19 cellular contexts compared by ENCODE assay signal in the genomic region with DNA sequence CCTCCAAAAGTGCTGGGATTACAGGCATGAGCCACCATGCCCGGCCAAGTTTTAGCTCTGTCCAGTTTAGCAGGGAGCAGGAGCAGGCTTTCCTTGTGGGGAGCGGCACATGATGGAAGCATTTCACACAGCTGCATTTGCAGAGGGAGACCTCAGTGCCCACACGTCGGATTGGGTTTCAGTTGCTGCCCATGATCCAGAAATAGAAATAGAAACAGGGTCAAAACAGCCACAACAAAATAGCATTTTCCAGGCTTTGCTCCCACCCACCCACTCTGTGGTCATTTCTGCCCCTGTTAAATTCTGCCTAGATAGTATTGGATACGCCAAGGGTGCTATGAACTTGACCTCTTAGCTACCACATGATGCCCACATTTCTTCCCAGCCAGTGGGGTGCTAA.
"Had no signal": no experiment of that assay in that cellular context is flagged by ENCODE, and none has a peak within 500 bp of the region (broad histone marks: within the 10 kb centered on the region; RNA-seq: fewer than 3 reads in every experiment).

No MANE protein-coding gene starts in this region.

- DNase-seq: activated CD4-positive, CD25-positive, alpha-beta regulatory T cell; activated CD8-positive, alpha-beta memory T cell treated with anti-CD3 and anti-CD28 coated beads, Interleukin-2, amount 50 U/mL, for 4 hours; activated CD8-positive, alpha-beta T cell treated with anti-CD3 and anti-CD28 coated beads for 36 hours; activated gamma-delta T cell treated with Interleukin-2 at 50 U/mL for 16 hours; activated naive CD4-positive, alpha-beta T cell treated with anti-CD3 and anti-CD28 coated beads, Interleukin-2, amount 10 ng/mL, durations not matched to agents 7 days and 5 days; activated naive CD8-positive, alpha-beta T cell treated with anti-CD3 and anti-CD28 coated beads, Interleukin-2, amount 10 ng/mL, durations not matched to agents 7 days and 5 days; activated T-cell treated with anti-CD3 and anti-CD28 coated beads, Interleukin-2, amount 50 U/mL, for 72 hours; adrenal gland; anterior cingulate cortex; cerebellar nuclear complex; KG1; MG63; NCI-H187 treated with DMSO at 0.1 percent for 48 hours; NCI-H510A treated with DMSO at 0.1 percent for 48 hours; PC-9; SHP77 treated with DMSO at 0.1 percent for 48 hours; T-helper 17 cell; T-helper 9 cell had no signal

- H2AFZ ChIP-seq: PC-9 had no signal

- H3K27ac ChIP-seq: adrenal gland, PC-9, VCaP had no signal

- H3K4me2 ChIP-seq: PC-9 had no signal

- H3K9me3 ChIP-seq: adrenal gland, MG63 had no signal

- H3K4me1 ChIP-seq: adrenal gland had no signal

- H3K27me3 ChIP-seq: adrenal gland, MG63 had no signal

- H3K36me3 ChIP-seq: adrenal gland, MG63 had no signal

- H3K4me3 ChIP-seq: adrenal gland, MG63, PC-9 had no signal
